In the genomic region with DNA sequence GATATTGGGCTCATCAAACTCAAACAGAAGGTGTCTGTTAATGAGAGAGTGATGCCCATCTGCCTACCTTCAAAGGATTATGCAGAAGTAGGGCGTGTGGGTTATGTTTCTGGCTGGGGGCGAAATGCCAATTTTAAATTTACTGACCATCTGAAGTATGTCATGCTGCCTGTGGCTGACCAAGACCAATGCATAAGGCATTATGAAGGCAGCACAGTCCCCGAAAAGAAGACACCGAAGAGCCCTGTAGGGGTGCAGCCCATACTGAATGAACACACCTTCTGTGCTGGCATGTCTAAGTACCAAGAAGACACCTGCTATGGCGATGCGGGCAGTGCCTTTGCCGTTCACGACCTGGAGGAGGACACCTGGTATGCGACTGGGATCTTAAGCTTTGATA, we compare ENCODE assay signal across 32 cellular contexts. TPM values are rescaled to one million over a fixed set of nuclear protein-coding genes. Genes with fewer than 3 reads are reported as not detected.
"Had no signal": no experiment of that assay in that cellular context is flagged by ENCODE, and none has a peak within 500 bp of the region (broad histone marks: within the 10 kb centered on the region; RNA-seq: fewer than 3 reads in every experiment).

No MANE protein-coding gene starts in this region.

- H3K9me3 ChIP-seq: left lung, lower lobe of right lung, ovary, sigmoid colon, spleen, suprapubic skin, thoracic aorta, tibial nerve, uterus had no signal

- H3K36me3 ChIP-seq: lower lobe of right lung, neural progenitor cell, ovary, suprapubic skin, thoracic aorta, uterus had no signal

- H3K27ac Mint-ChIP-seq: mesothelial cell of epicardium; naive B cell; natural killer cell; nephron progenitor cell; neural progenitor cell; progenitor cell of endocrine pancreas; stimulated activated effector memory CD8-positive, alpha-beta T cell treated with anti-CD3 and anti-CD28 coated beads, Interleukin-12 subunit alpha, Interleukin-12 subunit beta, amount 100 ng/mL, for 72 hours; stimulated activated naive CD8-positive, alpha-beta T cell treated with anti-CD3 and anti-CD28 coated beads, Interleukin-15, Interleukin-2, amounts not matched to agents 100 ng/mL and 50 ng/mL, for 24 hours; type B pancreatic cell had no signal

- H3K4me1 ChIP-seq: lower lobe of right lung, neural progenitor cell, sigmoid colon, spleen, suprapubic skin, tibial nerve, uterus had no signal

- FAIRE-seq: keratinocyte, small intestine had no signal

- H3K27ac ChIP-seq: left lung, lower lobe of right lung, neural progenitor cell, ovary, sigmoid colon, spleen, suprapubic skin, thoracic aorta, tibial nerve, uterus had no signal

- H3K27me3 ChIP-seq: left lung, neural progenitor cell, ovary, sigmoid colon, spleen, suprapubic skin, tibial nerve, uterus had no signal

- H3K4me3 ChIP-seq: left lung, lower lobe of right lung, neural progenitor cell, ovary, sigmoid colon, spleen, suprapubic skin, thoracic aorta, tibial nerve, uterus had no signal

- ATAC-seq: left cardiac atrium; left lung; natural killer cell; right cardiac atrium; stimulated activated effector memory CD8-positive, alpha-beta T cell treated with anti-CD3 and anti-CD28 coated beads, Interleukin-12 subunit alpha, Interleukin-12 subunit beta, amount 100 ng/mL, for 72 hours had no signal

- DNase-seq: hypothalamus; kidney glomerular epithelial cell; left cardiac atrium; left lung; lower lobe of right lung; mammary epithelial cell; mesenchymal stem cell; naive B cell; natural killer cell; nephron progenitor cell; ovary; retina; right cardiac atrium; sigmoid colon; small intestine; spleen; stimulated activated CD4-positive, alpha-beta T cell treated with anti-CD3 and anti-CD28 coated beads, Interleukin-4, amount 100 ng/mL, for 24 hours; stimulated activated naive CD4-positive, alpha-beta T cell; uterus had no signal

- H3K9me3 Mint-ChIP-seq: mesothelial cell of epicardium; naive B cell; natural killer cell; neural progenitor cell; stimulated activated effector memory CD8-positive, alpha-beta T cell treated with anti-CD3 and anti-CD28 coated beads, Interleukin-12 subunit alpha, Interleukin-12 subunit beta, amount 100 ng/mL, for 72 hours; stimulated activated naive CD8-positive, alpha-beta T cell treated with anti-CD3 and anti-CD28 coated beads, Interleukin-15, Interleukin-2, amounts not matched to agents 100 ng/mL and 50 ng/mL, for 24 hours; type B pancreatic cell had no signal

- H3K4me1 Mint-ChIP-seq: mesothelial cell of epicardium; naive B cell; natural killer cell; neural progenitor cell; stimulated activated effector memory CD8-positive, alpha-beta T cell treated with anti-CD3 and anti-CD28 coated beads, Interleukin-12 subunit alpha, Interleukin-12 subunit beta, amount 100 ng/mL, for 72 hours had no signal

- H3K27me3 Mint-ChIP-seq: naive B cell; stimulated activated naive CD8-positive, alpha-beta T cell treated with anti-CD3 and anti-CD28 coated beads, Interleukin-15, Interleukin-2, amounts not matched to agents 100 ng/mL and 50 ng/mL, for 24 hours had no signal

- H3K36me3 Mint-ChIP-seq: naive B cell; natural killer cell; neural progenitor cell; stimulated activated effector memory CD8-positive, alpha-beta T cell treated with anti-CD3 and anti-CD28 coated beads, Interleukin-12 subunit alpha, Interleukin-12 subunit beta, amount 100 ng/mL, for 72 hours had no signal

- H3K4me3 Mint-ChIP-seq: mesothelial cell of epicardium; naive B cell; natural killer cell; nephron progenitor cell; neural progenitor cell; stimulated activated effector memory CD8-positive, alpha-beta T cell treated with anti-CD3 and anti-CD28 coated beads, Interleukin-12 subunit alpha, Interleukin-12 subunit beta, amount 100 ng/mL, for 72 hours; stimulated activated naive CD8-positive, alpha-beta T cell treated with anti-CD3 and anti-CD28 coated beads, Interleukin-15, Interleukin-2, amounts not matched to agents 100 ng/mL and 50 ng/mL, for 24 hours; type B pancreatic cell had no signal

RNA-seq across cellular contexts. Expression of a gene that starts 2.6 kb away (rescaled TPM):
- total RNA-seq: mammary epithelial cell, mononuclear cell, natural killer cell, subcutaneous adipose tissue, ureter had no signal
- polyA plus RNA-seq: keratinocyte, mammary epithelial cell had no signal

RNA-seq across cellular contexts. Expression of a gene that starts 6.1 kb away (rescaled TPM):
- total RNA-seq: mammary epithelial cell, mesothelial cell of epicardium, progenitor cell of endocrine pancreas had no signal
- polyA plus RNA-seq: mammary epithelial cell had no signal
